In the genomic region with DNA sequence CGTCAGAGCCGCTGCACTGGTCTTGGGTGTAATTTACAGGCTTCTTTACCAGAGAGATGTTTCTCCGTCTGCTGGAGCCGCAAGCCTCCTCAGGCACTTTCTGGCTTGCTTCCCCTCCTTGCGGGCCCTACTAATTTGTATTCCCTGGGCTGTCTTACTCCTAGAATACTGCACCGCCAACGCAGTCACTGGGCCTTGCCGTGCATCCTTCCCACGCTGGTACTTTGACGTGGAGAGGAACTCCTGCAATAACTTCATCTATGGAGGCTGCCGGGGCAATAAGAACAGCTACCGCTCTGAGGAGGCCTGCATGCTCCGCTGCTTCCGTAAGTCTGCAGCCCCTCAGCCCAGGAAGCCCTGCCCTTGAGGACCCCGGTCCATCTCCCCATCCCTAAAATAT, we compare ENCODE assay signal across 24 cellular contexts. TPM values are rescaled to one million over a fixed set of nuclear protein-coding genes. Genes with fewer than 3 reads are reported as not detected.
DNase-seq lines count a peak whose midpoint lies in the region; ATAC-seq and TF ChIP-seq lines count a peak whose summit lies in the region.
"Had no signal": no experiment of that assay in that cellular context is flagged by ENCODE, and none has a peak within 500 bp of the region (broad histone marks: within the 10 kb centered on the region; RNA-seq: fewer than 3 reads in every experiment).

No MANE protein-coding gene starts in this region.

- H4K8ac ChIP-seq in neuronal stem cell (ENCODE audit: low read depth, low read length) = no peak overlapping the region

- H3K9me3 ChIP-seq in PC-3 (ENCODE audit: low read length) (no peaks in the 10 kb centered on the region), esophagus (ENCODE audit: control insufficient read depth in 2 of 2, insufficient read depth in 1 of 2, low read depth in 1 of 2, low read length in 1 of 2) (no peaks in the 10 kb centered on the region), neuronal stem cell (replicated peaks in 1 of 2; ENCODE audit: control insufficient read depth in 2 of 2, insufficient read depth in 1 of 2, low read depth in 1 of 2, low read length in 2 of 2) (no peaks in the 10 kb centered on the region), thyroid gland (no peaks in the 10 kb centered on the region)
- H3K9me3 ChIP-seq: Caco-2, heart left ventricle had no signal

- H3K4me1 ChIP-seq in PC-3 (ENCODE audit: insufficient read depth, low read length) (peaks cover 41% of the 10 kb centered on the region), esophagus (ENCODE audit: control insufficient read depth in 2 of 2, insufficient read depth in 2 of 2, low read length in 1 of 2) (peaks cover 12 to 25% of the 10 kb centered on the region in 2 donors), neuronal stem cell (ENCODE audit: control insufficient read depth in 2 of 2, insufficient read depth in 1 of 2, low read depth in 1 of 2, low read length in 2 of 2) (peaks cover 15 to 28% of the 10 kb centered on the region in 2 donors), thyroid gland (peaks cover 15 to 25% of the 10 kb centered on the region in 2 donors)
- H3K4me1 ChIP-seq: Caco-2, parathyroid adenoma had no signal

- no peak overlapping the region for H2BK15ac ChIP-seq in neuronal stem cell (ENCODE audit: low read length)

- H4K20me1 ChIP-seq in PC-3 (ENCODE audit: low read length) = no peaks in the 10 kb centered on the region

- H2BK120ac ChIP-seq in neuronal stem cell (ENCODE audit: low read depth, low read length) = no peak overlapping the region

- peaks cover 26% of the 10 kb centered on the region for H3K36me3 ChIP-seq in PC-3 (ENCODE audit: low read depth, low read length)
- peaks cover 4 to 37% of the 10 kb centered on the region in 2 donors for H3K36me3 ChIP-seq in esophagus (ENCODE audit: control insufficient read depth in 2 of 2, insufficient read depth in 2 of 2, low read length in 1 of 2)
- H3K36me3 ChIP-seq in neuronal stem cell (replicated peaks in 1 of 2; ENCODE audit: control insufficient read depth in 2 of 2, insufficient read depth in 2 of 2, low read length in 2 of 2) = peaks cover 0 to 3% of the 10 kb centered on the region in 2 donors
- H3K36me3 ChIP-seq in thyroid gland = peaks cover 28% of the 10 kb centered on the region in 2 donors

- H3K27ac ChIP-seq in PC-3 (ENCODE audit: low read length) (peak overlapping the region; percentile 93), esophagus (ENCODE audit: low read depth in 2 of 2, low read length in 1 of 2) (peak overlapping the region; percentile 89 to 90), neuronal stem cell (replicated peaks; ENCODE audit: low read length) (peak overlapping the region; percentile 35), thyroid gland (peak overlapping the region; percentile 69 to 84 (median 80))
- H3K27ac ChIP-seq: heart left ventricle, parathyroid adenoma had no signal

- no peak for TF ChIP-seq CTCF in PC-3 (conservative IDR thresholded peaks at IDR 0.05; ENCODE audit: low read depth, low read length)
- no peak for TF ChIP-seq CTCF in thyroid gland (IDR thresholded peaks at IDR 0.05)

- H2AK5ac ChIP-seq in neuronal stem cell (ENCODE audit: low read depth, low read length) = no peak overlapping the region

- no peak overlapping the region for H2BK5ac ChIP-seq in neuronal stem cell (ENCODE audit: low read length)

- peak overlapping the region; percentile 54 for H3K9ac ChIP-seq in PC-3 (ENCODE audit: low read length)
- H3K9ac ChIP-seq in neuronal stem cell (ENCODE audit: low read depth, low read length, poor library complexity) = no peak overlapping the region
- H3K9ac ChIP-seq: parathyroid adenoma had no signal

- BruUV-seq in PC-3 (replicated peaks; lab: Mats Ljungman, UMichigan) = TSS peak; percentile 70

- no peaks in the 10 kb centered on the region for H3K79me1 ChIP-seq in neuronal stem cell (ENCODE audit: low read depth, low read length)

- no peak overlapping the region for H3K18ac ChIP-seq in neuronal stem cell (ENCODE audit: low read length)

- no peaks in the 10 kb centered on the region for H3K9me2 ChIP-seq in PC-3 (replicated peaks; ENCODE audit: low read length)

- peaks cover 11% of the 10 kb centered on the region for H3F3A ChIP-seq in PC-3 (ENCODE audit: low read length, unreplicated experiment)

- CTCF ChIA-PET in PC-3 (lab: Charles Lee) = interaction anchor here (1.0 kb wide), 1 partner anchor 14 kb away, joined by 4 read pairs; the partner anchor contains the start of gene C19orf33

- ATAC-seq in PC-3 (no peak), HG03439 (IDR thresholded peaks at IDR 0.05; ENCODE audit: unreplicated experiment) (no peak)
- ATAC-seq: left ventricle myocardium superior had no signal

- H3K4ac ChIP-seq in neuronal stem cell (ENCODE audit: low read length) = no peak overlapping the region

- 90 to 94% methylated on average over 15 of the region's 15 CpGs for WGBS in esophagus, 2 donors
- no CpG with 5 or more reads among the region's 15 CpGs for WGBS in neuronal stem cell (ENCODE audit: extremely low coverage in 2 of 2, insufficient read length in 2 of 2, insufficient replicate concordance in 1 of 2), 2 donors
- WGBS in thyroid gland, 2 donors = 82 to 87% methylated on average over 13 to 14 of the region's 15 CpGs

- H3K27me3 ChIP-seq in PC-3 (ENCODE audit: low read length) = no peaks in the 10 kb centered on the region
- H3K27me3 ChIP-seq in esophagus (ENCODE audit: control insufficient read depth in 1 of 2, insufficient read depth in 2 of 2, low read length in 2 of 2) = no peaks in the 10 kb centered on the region
- H3K27me3 ChIP-seq in neuronal stem cell (ENCODE audit: control insufficient read depth in 3 of 3, insufficient read depth in 3 of 3, low read depth in 1 of 3, low read length in 3 of 3) = no peaks in the 10 kb centered on the region
- H3K27me3 ChIP-seq in thyroid gland = no peaks in the 10 kb centered on the region
- H3K27me3 ChIP-seq: heart left ventricle had no signal

- no peak overlapping the region for H4K91ac ChIP-seq in neuronal stem cell (ENCODE audit: low read depth, low read length, poor library complexity)

- POLR2A ChIA-PET in PC-3 (lab: Charles Lee; ENCODE audit: unreplicated experiment) = interaction anchor here (1.0 kb wide), 1 partner anchor 23 kb away, joined by 7 read pairs; no protein-coding TSS in a partner anchor

- H3K14ac ChIP-seq in neuronal stem cell (ENCODE audit: low read length) = no peak overlapping the region

- H3K79me2 ChIP-seq in PC-3 (ENCODE audit: low read length) = peaks cover 45% of the 10 kb centered on the region

- H2AFZ ChIP-seq in PC-3 (ENCODE audit: low read length) (no peak overlapping the region), neuronal stem cell (ENCODE audit: low read length) (peak overlapping the region; percentile 66)
- H2AFZ ChIP-seq: parathyroid adenoma had no signal

- no peak overlapping the region for H2BK12ac ChIP-seq in neuronal stem cell (ENCODE audit: low read length)

- no peak for TF ChIP-seq POLR2A in thyroid gland (IDR thresholded peaks at IDR 0.05)

- H3K4me2 ChIP-seq in PC-3 (ENCODE audit: low read length) (peak overlapping the region; percentile 54), neuronal stem cell (ENCODE audit: insufficient read depth, low read length, poor library complexity, severe bottlenecking) (no peak overlapping the region)

- intact Hi-C loops in PC-3 (cut with micrococcal nuclease) = loop anchor here (10.0 kb wide), 1 partner anchor 45 kb away; no protein-coding TSS in a partner anchor
- intact Hi-C loops in thyroid gland (cut with DNase I) = no loop called here

- H3K23ac ChIP-seq in neuronal stem cell (ENCODE audit: low read depth, low read length, poor library complexity) = peak overlapping the region; percentile 77

- H3K4me3 ChIP-seq in PC-3 (ENCODE audit: low read length) (no peak overlapping the region), esophagus (ENCODE audit: low read depth in 1 of 2, low read length in 2 of 2) (no peak overlapping the region), neuronal stem cell (ENCODE audit: low read length in 2 of 2) (no peak overlapping the region), thyroid gland (replicated peaks in 1 of 3) (no peak overlapping the region)
- H3K4me3 ChIP-seq: heart left ventricle had no signal

- no peak for DNase-seq in PC-3
- DNase-seq in neuronal stem cell (ENCODE audit: low spot score) = no peak
- no peak for DNase-seq in thyroid gland
- no peak for DNase-seq in HUDEP-2 (lab: John Stamatoyannopoulos, UW; ENCODE audit: unreplicated experiment in 76 of 76)
- DNase-seq in COR-L47 (lab: John Stamatoyannopoulos, UW) = no peak
- DNase-seq in activated T-cell treated with anti-CD3 and anti-CD28 coated beads, Interleukin-2, amount 50 U/mL, for 48 hours = no peak
- DNase-seq: activated CD4-positive, alpha-beta T cell treated with anti-CD3 and anti-CD28 coated beads, Interleukin-2, amount 50 U/mL, for 1 hour; activated gamma-delta T cell treated with Interleukin-2 at 50 U/mL for 16 hours; AML-193; Caco-2; central memory CD4-positive, alpha-beta T cell; immature natural killer cell; left ventricle myocardium superior; NCI-H1092 treated with DMSO at 0.1 percent for 48 hours; NCI-H2107; NCI-H526; SHP77 treated with DMSO at 0.1 percent for 48 hours; stimulated activated CD4-positive, alpha-beta T cell treated with anti-CD3 and anti-CD28 coated beads, Interleukin-2, amount 100 ng/mL, for 48 hours; T-helper 1 cell had no signal

RNA-seq across cellular contexts. Expression of gene C19orf33, which starts 14.1 kb away (rescaled TPM):
- total RNA-seq in PC-3 (2014; rRNA removed) = 169 and 212 TPM in 2 replicates
- 1,000 to 10,000 TPM in 1 of 2 donors, 100 to 1,000 TPM in 1; 826 to 1,919 TPM for polyA plus RNA-seq in esophagus
- not detected for polyA plus RNA-seq in neuronal stem cell (2013, experiment 1 of 2)
- not detected for polyA plus RNA-seq in neuronal stem cell (2013, experiment 2 of 2)
- 10 to 100 TPM in 3 of 4 donors, not detected in 1; 16.2 to 26.3 (median 17.2) TPM for total RNA-seq in thyroid gland
- total RNA-seq: LHCN-M2 had no signal

RNA-seq across cellular contexts. Expression of gene SPINT2, which starts 25.6 kb away (rescaled TPM):
- total RNA-seq in PC-3 (2014; rRNA removed) = 442 and 650 TPM in 2 replicates
- polyA plus RNA-seq in esophagus = 100 to 1,000 TPM; 230 to 334 TPM
- 42.1 TPM for polyA plus RNA-seq in neuronal stem cell (2013, experiment 1 of 2)
- 42.3 TPM for polyA plus RNA-seq in neuronal stem cell (2013, experiment 2 of 2)
- 1,000 to 10,000 TPM in 1 of 4 donors, 100 to 1,000 TPM in 3; 424 to 1,529 (median 712) TPM for total RNA-seq in thyroid gland

RNA-seq across cellular contexts. Expression of gene YIF1B, which starts 25.8 kb away (rescaled TPM):
- total RNA-seq in PC-3 (2014; rRNA removed) = 62.9 and 72.3 TPM in 2 replicates
- polyA plus RNA-seq in esophagus = 10 to 100 TPM; 26.0 to 40.3 TPM
- 67.9 TPM for polyA plus RNA-seq in neuronal stem cell (2013, experiment 1 of 2)
- polyA plus RNA-seq in neuronal stem cell (2013, experiment 2 of 2) = 67.6 TPM
- 10 to 100 TPM; 12.9 to 30.9 (median 21.0) TPM for total RNA-seq in thyroid gland

RNA-seq across cellular contexts. Expression of gene KCNK6, which starts 29.7 kb away (rescaled TPM):
- total RNA-seq in PC-3 (2014; rRNA removed) (3.3 and 6.7 TPM in 2 replicates), thyroid gland (1 to 10 TPM in 2 of 4 donors, under 1 TPM in 2; 0.67 to 4.4 (median 1.2) TPM)
- 10 to 100 TPM; 19.5 to 30.2 TPM for polyA plus RNA-seq in esophagus
- 0.49 TPM for polyA plus RNA-seq in neuronal stem cell (2013, experiment 1 of 2)
- polyA plus RNA-seq in neuronal stem cell (2013, experiment 2 of 2) = 0.43 TPM

RNA-seq across cellular contexts. Expression of gene PPP1R14A, which starts 33.8 kb away (rescaled TPM):
- total RNA-seq in PC-3 (2014; rRNA removed) (not detected in 2 replicates), thyroid gland (10 to 100 TPM in 1 of 4 donors, 1 to 10 TPM in 3; 2.8 to 11.9 (median 4.3) TPM)
- 10 to 100 TPM; 31.2 to 77.0 TPM for polyA plus RNA-seq in esophagus
- 8.9 TPM for polyA plus RNA-seq in neuronal stem cell (2013, experiment 1 of 2)
- polyA plus RNA-seq in neuronal stem cell (2013, experiment 2 of 2) = 8.3 TPM
- total RNA-seq: LHCN-M2 had no signal

Comparison
In these comparisons a context has a peak if more than half of its experiments do, and no peak if none do; other contexts are left out.
1. H3K27ac ChIP-seq: peak in every context shown above with its lines; median percentile 93 in PC-3; 90 in esophagus; 80 in thyroid gland; 35 in neuronal stem cell.